In the genomic region with DNA sequence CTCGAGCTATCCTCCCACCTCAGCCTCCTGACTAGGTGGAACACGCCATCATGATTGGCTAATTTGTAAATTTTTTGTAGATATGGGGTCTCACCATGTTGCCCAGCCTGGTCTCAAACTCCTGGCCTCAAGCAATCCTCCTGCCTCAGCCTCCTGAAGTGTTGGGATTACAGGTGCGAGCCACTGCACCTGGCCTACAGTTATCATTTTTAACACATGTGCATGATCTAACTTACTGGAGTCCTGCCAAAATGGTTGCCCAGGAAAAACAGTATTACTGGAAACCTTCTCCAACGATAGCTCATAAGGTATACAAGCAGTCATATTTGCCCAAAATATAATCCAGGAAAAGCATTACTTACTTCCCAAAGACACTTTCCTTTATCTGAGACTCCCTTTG, we compare ENCODE assay signal across 10 cellular contexts.
"Had no signal": no experiment of that assay in that cellular context is flagged by ENCODE, and none has a peak within 500 bp of the region (broad histone marks: within the 10 kb centered on the region; RNA-seq: fewer than 3 reads in every experiment).

No MANE protein-coding gene starts in this region.

- H3K36me3 ChIP-seq: HAP-1 had no signal

- H3K27ac ChIP-seq: GM23248 had no signal

- H3K9me3 ChIP-seq: HAP-1 had no signal

- H3K4me1 ChIP-seq: HAP-1 had no signal

- H2AFZ ChIP-seq: GM23248, GM23338 had no signal

- DNase-seq: GM23248, GOT3, H7, H9, HCEC 1CT, HFFc6 had no signal

- H3K9ac ChIP-seq: GM23248 had no signal

- H3K4me3 ChIP-seq: GM23248, GM23338, HAP-1 had no signal

- ATAC-seq: GM23338, HCT116 had no signal

- H3K4me2 ChIP-seq: GM23338 had no signal

- FAIRE-seq: H1 had no signal
